ENCODE assay signal across 8 cellular contexts in genomic region chr1:231240883-231241735, GRCh38. TPM values are rescaled to one million over a fixed set of nuclear protein-coding genes. Genes with fewer than 3 reads are reported as not detected.
DNase-seq lines count a peak whose midpoint lies in the region; ATAC-seq and TF ChIP-seq lines count a peak whose summit lies in the region.

GNPAT (plus strand) TSS chr1:231241212; CDS start chr1:231241379, 167 bp downstream.

- peak; percentile 60 for DNase-seq in AG09319 (ENCODE audit: extremely low read depth, low read depth)
- DNase-seq in NCI-H460 (ENCODE audit: extremely low read depth, low read depth) = peak; percentile 86
- DNase-seq in activated CD4-positive, alpha-beta T cell treated with anti-CD3 and anti-CD28 coated beads for 24 hours (ENCODE audit: low read depth in 2 of 2) = peak; percentile 82 to 84
- DNase-seq in chondrocyte (ENCODE audit: low spot score) = no peak
- DNase-seq in kidney glomerular epithelial cell (lab: John Stamatoyannopoulos, UW) = peak; percentile 39
- peak; percentile 79 to 87 for DNase-seq in stimulated activated CD4-positive, alpha-beta T cell treated with anti-CD3 and anti-CD28 coated beads, Interleukin-15, amount 100 ng/mL, for 48 hours (ENCODE audit: low read depth in 2 of 2)

- H3K9me3 Mint-ChIP-seq in chondrocyte (ENCODE audit: low read depth) = no peaks in the 10 kb centered on the region

- peaks cover 17% of the 10 kb centered on the region for H3K36me3 Mint-ChIP-seq in chondrocyte (ENCODE audit: low read depth)

- TF ChIP-seq POLR2A in GM18951 (IDR thresholded peaks at IDR 0.05; ENCODE audit: extremely low read depth, insufficient read depth, insufficient read length) = peak; percentile 98

- H3K27ac Mint-ChIP-seq in chondrocyte (ENCODE audit: unreplicated experiment) = peak within 1 kb of the TSS; percentile 90

- no peaks in the 10 kb centered on the region for H3K27me3 Mint-ChIP-seq in chondrocyte (ENCODE audit: low read depth)

- peak within 1 kb of the TSS; percentile 93 for H3K4me3 Mint-ChIP-seq in chondrocyte (ENCODE audit: unreplicated experiment)

- peak; percentile 96 for ATAC-seq in HG03175 (IDR thresholded peaks at IDR 0.05; ENCODE audit: unreplicated experiment)

- TF ChIP-seq CTCF in AG09319 (IDR thresholded peaks at IDR 0.05; ENCODE audit: low read depth, low read length) = no peak
- no peak for TF ChIP-seq CTCF in chondrocyte (IDR thresholded peaks at IDR 0.05)

- in situ Hi-C loops in GM18951 (cut with MboI; ENCODE audit: low sequenced_read_pairs, unreplicated experiment) = no loop called here

- H3K4me1 Mint-ChIP-seq in chondrocyte (ENCODE audit: low read depth) = peaks cover 40% of the 10 kb centered on the region

RNA-seq across cellular contexts. Expression of gene GNPAT, which starts in this region (rescaled TPM):
- total RNA-seq in NCI-H460 (2014; rRNA removed; shearing (Covaris generic)) = 94.4 and 95.9 TPM in 2 replicates
- polyA plus RNA-seq in NCI-H460 (2014; cell fraction: nucleus; rRNA removed) = 54.1 and 78.1 TPM in 2 replicates
- total RNA-seq in chondrocyte = 37.6 to 43.2 TPM (median 37.9 TPM) in 3 replicates
